ENCODE assay signal across 20 cellular contexts in the genomic region with DNA sequence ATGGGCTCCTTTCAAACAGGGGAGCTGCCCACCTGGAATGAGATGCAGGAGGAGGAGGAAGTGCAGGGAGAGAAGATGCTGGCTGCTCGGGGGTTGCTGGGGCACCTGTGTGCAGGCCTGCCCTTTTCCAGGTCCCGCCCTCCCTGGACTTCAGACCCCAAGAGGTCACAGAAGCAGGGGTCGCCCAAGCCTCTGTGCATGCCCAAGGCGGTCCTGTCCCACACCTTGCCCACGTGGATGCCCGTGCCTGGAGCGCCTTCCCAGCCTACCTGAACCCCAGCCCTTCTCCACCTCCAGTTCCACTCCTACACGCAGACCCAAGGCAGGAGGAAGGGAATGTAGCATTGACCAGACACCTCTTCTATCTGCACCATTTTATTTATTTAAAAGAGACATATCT.
A peak's percentile ranks its signal among the peaks of the same experiment; 100 is the strongest.
DNase-seq lines count a peak whose midpoint lies in the region; ATAC-seq and TF ChIP-seq lines count a peak whose summit lies in the region.
"Had no signal": no experiment of that assay in that cellular context is flagged by ENCODE, and none has a peak within 500 bp of the region (broad histone marks: within the 10 kb centered on the region; RNA-seq: fewer than 3 reads in every experiment).

No MANE protein-coding gene starts in this region.

- no peak for TF ChIP-seq CTCF in endothelial cell (IDR thresholded peaks at IDR 0.05; ENCODE audit: unreplicated experiment)
- TF ChIP-seq CTCF in vagina (IDR thresholded peaks at IDR 0.05): no peak
- no peak for TF ChIP-seq CTCF in gastrocnemius medialis (IDR thresholded peaks at IDR 0.05 in 4 of 5, conservative IDR thresholded peaks at IDR 0.05 in 1 of 5)

- H3K36me3 ChIP-seq in mucosa of rectum (ENCODE audit: control insufficient read depth in 2 of 2, insufficient read depth in 2 of 2, low read length in 2 of 2) (no peaks in the 10 kb centered on the region), vagina (no peaks in the 10 kb centered on the region), gastrocnemius medialis (no peaks in the 10 kb centered on the region)

- H3K27me3 ChIP-seq in mucosa of rectum (ENCODE audit: control insufficient read depth in 2 of 2, insufficient read depth in 2 of 2, low read length in 2 of 2) (no peaks in the 10 kb centered on the region), vagina (no peaks in the 10 kb centered on the region), gastrocnemius medialis (no peaks in the 10 kb centered on the region)
- H3K27me3 ChIP-seq: BE2C had no signal

- peak overlapping the region; percentile 3 for H3K27ac Mint-ChIP-seq in endothelial cell (ENCODE audit: unreplicated experiment)

- H3K9me3 Mint-ChIP-seq in endothelial cell (ENCODE audit: unreplicated experiment): no peaks in the 10 kb centered on the region
- H3K9me3 Mint-ChIP-seq: CD4-positive, CD25-positive, alpha-beta regulatory T cell had no signal

- peak; percentile 26 for DNase-seq in left ventricle myocardium superior
- DNase-seq in Right ventricle myocardium superior: no peak
- no peak for DNase-seq in endothelial cell (ENCODE audit: low spot score)
- no peak for DNase-seq in vagina (ENCODE audit: extremely low spot score in 2 of 2)
- no peak for DNase-seq in gastrocnemius medialis
- no peak for DNase-seq in stimulated activated CD4-positive, alpha-beta T cell treated with anti-CD3 and anti-CD28 coated beads, Interleukin-15, amount 100 ng/mL, for 24 hours
- DNase-seq: 8988T; ACHN; BE2C; CD4-positive, CD25-positive, alpha-beta regulatory T cell; DMS153; DND-41; KBM-7; NCI-H1105 treated with DMSO at 0.1 percent for 48 hours; NCI-H2029; NCI-H446 treated with DMSO at 0.1 percent for 48 hours had no signal

- no peak overlapping the region for H3K4me3 Mint-ChIP-seq in endothelial cell (ENCODE audit: unreplicated experiment)
- H3K4me3 Mint-ChIP-seq: CD4-positive, CD25-positive, alpha-beta regulatory T cell had no signal

- H3K27ac ChIP-seq in mucosa of rectum (ENCODE audit: low read depth in 2 of 2, low read length in 2 of 2) (peak overlapping the region; percentile 89 to 91), vagina (peak overlapping the region; percentile 17), gastrocnemius medialis (no peak overlapping the region)

- H3K9me3 ChIP-seq in mucosa of rectum (ENCODE audit: control insufficient read depth in 2 of 2, low read length in 2 of 2) (no peaks in the 10 kb centered on the region), vagina (no peaks in the 10 kb centered on the region), gastrocnemius medialis (no peaks in the 10 kb centered on the region)
- H3K9me3 ChIP-seq: BE2C had no signal

- H3K4me3 ChIP-seq in mucosa of rectum (ENCODE audit: low read length in 2 of 2): no peak overlapping the region
- H3K4me3 ChIP-seq in vagina: no peak overlapping the region
- H3K4me3 ChIP-seq in gastrocnemius medialis: no peak overlapping the region

- peaks cover 33% of the 10 kb centered on the region for H3K4me1 Mint-ChIP-seq in endothelial cell (ENCODE audit: unreplicated experiment)

- ATAC-seq in left ventricle myocardium superior (no peak), Right ventricle myocardium superior (ENCODE audit: poor library complexity) (no peak), gastrocnemius medialis (no peak), HG02763 (IDR thresholded peaks at IDR 0.05; ENCODE audit: unreplicated experiment) (no peak)
- ATAC-seq: Panc1, SK-N-SH treated with all-trans-retinoic acid at 6 μM for 48 hours had no signal

- H3K4me1 ChIP-seq in mucosa of rectum (ENCODE audit: control insufficient read depth in 2 of 2, insufficient read depth in 2 of 2, low read length in 2 of 2) (peaks cover 64 to 89% of the 10 kb centered on the region in 2 donors), vagina (peaks cover 87% of the 10 kb centered on the region), gastrocnemius medialis (peaks cover 39 to 42% of the 10 kb centered on the region in 2 donors)
- H3K4me1 ChIP-seq: BE2C had no signal

- peaks cover 11% of the 10 kb centered on the region for H3K36me3 Mint-ChIP-seq in endothelial cell (ENCODE audit: low read depth, unreplicated experiment)

- H3K27me3 Mint-ChIP-seq in endothelial cell (ENCODE audit: unreplicated experiment): peaks cover 18% of the 10 kb centered on the region

- intact Hi-C loops in left ventricle myocardium superior (cut with micrococcal nuclease): no loop called here
- intact Hi-C loops in Right ventricle myocardium superior (cut with DNase I): no loop called here
- intact Hi-C loops in vagina (cut with DNase I): no loop called here
- intact Hi-C loops in gastrocnemius medialis (cut with DNase I; ENCODE audit: low total_unique reads): no loop called here

- no peak for TF ChIP-seq POLR2A in vagina (IDR thresholded peaks at IDR 0.05)
- TF ChIP-seq POLR2A in gastrocnemius medialis (IDR thresholded peaks at IDR 0.05): no peak

- H3K9ac ChIP-seq in mucosa of rectum (ENCODE audit: low read depth in 1 of 2, low read length in 2 of 2): peak overlapping the region; percentile 52 to 76

- in situ Hi-C loops in gastrocnemius medialis (cut with MboI; ENCODE audit: low sequenced_read_pairs in 4 of 4): no loop called here

Comparison
In these comparisons a context has a peak if more than half of its experiments do, and no peak if none do; other contexts are left out.
1. H3K27ac ChIP-seq: peak in mucosa of rectum (2 of 2) and vagina (single experiment); none in gastrocnemius medialis (0 of 4).